ENCODE assay signal across 11 cellular contexts in genomic region chr12:3896851-3897351, GRCh38. TPM values are rescaled to one million over a fixed set of nuclear protein-coding genes. Genes with fewer than 3 reads are reported as not detected.
DNase-seq lines count a peak whose midpoint lies in the region; ATAC-seq and TF ChIP-seq lines count a peak whose summit lies in the region.
"Had no signal": no experiment of that assay in that cellular context is flagged by ENCODE, and none has a peak within 500 bp of the region (broad histone marks: within the 10 kb centered on the region; RNA-seq: fewer than 3 reads in every experiment).

No MANE protein-coding gene starts in this region.

- no peaks in the 10 kb centered on the region for H3K36me3 ChIP-seq in transverse colon
- H3K36me3 ChIP-seq: cardiac muscle cell had no signal

- H3K9me3 ChIP-seq in transverse colon: no peaks in the 10 kb centered on the region

- no peak for TF ChIP-seq CTCF in transverse colon (IDR thresholded peaks at IDR 0.05)

- in situ Hi-C loops in transverse colon (cut with MboI; ENCODE audit: low pct_ligation_motif_present in 1 of 4, low pct_unique_long_range_greater_than_20kb in 1 of 4, low sequenced_read_pairs in 3 of 4): loop anchor here in 2 of 4 donors (25.0 kb wide), 2 partner anchors 140 to 390 kb away; no protein-coding TSS in a partner anchor

- H3K4me3 Mint-ChIP-seq in activated naive CD8-positive, alpha-beta T cell: peak overlapping the region; percentile 61
- H3K4me3 Mint-ChIP-seq in activated naive CD8-positive, alpha-beta T cell treated with anti-CD3 and anti-CD28 coated beads, Interleukin-2, amount 50 U/mL, for 24 hours: no peak overlapping the region
- H3K4me3 Mint-ChIP-seq in activated T-helper 17 cell treated with anti-CD3 and anti-CD28 coated beads, Interleukin-2, amount 50 U/mL, for 72 hours: peak overlapping the region; percentile 76

- peaks cover 46% of the 10 kb centered on the region for H3K4me1 Mint-ChIP-seq in activated naive CD8-positive, alpha-beta T cell (ENCODE audit: low read depth)
- peaks cover 23% of the 10 kb centered on the region for H3K4me1 Mint-ChIP-seq in activated naive CD8-positive, alpha-beta T cell treated with anti-CD3 and anti-CD28 coated beads, Interleukin-2, amount 50 U/mL, for 24 hours
- peaks cover 29% of the 10 kb centered on the region for H3K4me1 Mint-ChIP-seq in activated T-helper 17 cell treated with anti-CD3 and anti-CD28 coated beads, Interleukin-2, amount 50 U/mL, for 72 hours

- no peaks in the 10 kb centered on the region for H3K36me3 Mint-ChIP-seq in activated naive CD8-positive, alpha-beta T cell
- no peaks in the 10 kb centered on the region for H3K36me3 Mint-ChIP-seq in activated naive CD8-positive, alpha-beta T cell treated with anti-CD3 and anti-CD28 coated beads, Interleukin-2, amount 50 U/mL, for 24 hours (ENCODE audit: low read depth)
- no peaks in the 10 kb centered on the region for H3K36me3 Mint-ChIP-seq in activated T-helper 17 cell treated with anti-CD3 and anti-CD28 coated beads, Interleukin-2, amount 50 U/mL, for 72 hours (ENCODE audit: low read depth)

- H3K27me3 Mint-ChIP-seq in activated naive CD8-positive, alpha-beta T cell: no peaks in the 10 kb centered on the region
- no peaks in the 10 kb centered on the region for H3K27me3 Mint-ChIP-seq in activated naive CD8-positive, alpha-beta T cell treated with anti-CD3 and anti-CD28 coated beads, Interleukin-2, amount 50 U/mL, for 24 hours
- no peaks in the 10 kb centered on the region for H3K27me3 Mint-ChIP-seq in activated T-helper 17 cell treated with anti-CD3 and anti-CD28 coated beads, Interleukin-2, amount 50 U/mL, for 72 hours

- H3K27ac Mint-ChIP-seq in activated naive CD8-positive, alpha-beta T cell: peak overlapping the region; percentile 92
- no peak overlapping the region for H3K27ac Mint-ChIP-seq in activated naive CD8-positive, alpha-beta T cell treated with anti-CD3 and anti-CD28 coated beads, Interleukin-2, amount 50 U/mL, for 24 hours
- H3K27ac Mint-ChIP-seq in activated T-helper 17 cell treated with anti-CD3 and anti-CD28 coated beads, Interleukin-2, amount 50 U/mL, for 72 hours: peak overlapping the region; percentile 81

- 67 to 80% methylated on average over 1 of the region's 1 CpG for WGBS in transverse colon (ENCODE audit: low coverage in 1 of 2), 2 donors

- intact Hi-C loops in transverse colon (cut with DNase I; ENCODE audit: low total_unique reads): no loop called here

- no peak overlapping the region for H3K4me3 ChIP-seq in transverse colon
- H3K4me3 ChIP-seq: cardiac muscle cell had no signal

- TF ChIP-seq POLR2A in transverse colon (IDR thresholded peaks at IDR 0.05): no peak

- no peaks in the 10 kb centered on the region for H3K9me3 Mint-ChIP-seq in activated naive CD8-positive, alpha-beta T cell (ENCODE audit: low read depth)
- H3K9me3 Mint-ChIP-seq in activated naive CD8-positive, alpha-beta T cell treated with anti-CD3 and anti-CD28 coated beads, Interleukin-2, amount 50 U/mL, for 24 hours: no peaks in the 10 kb centered on the region
- no peaks in the 10 kb centered on the region for H3K9me3 Mint-ChIP-seq in activated T-helper 17 cell treated with anti-CD3 and anti-CD28 coated beads, Interleukin-2, amount 50 U/mL, for 72 hours

- peak overlapping the region; percentile 20 to 64 (median 56) for H3K27ac ChIP-seq in transverse colon
- H3K27ac ChIP-seq: cardiac muscle cell had no signal

- ATAC-seq in activated naive CD8-positive, alpha-beta T cell treated with anti-CD3 and anti-CD28 coated beads, Interleukin-2, amount 50 U/mL, for 24 hours: no peak
- ATAC-seq in activated T-helper 17 cell treated with anti-CD3 and anti-CD28 coated beads, Interleukin-2, amount 50 U/mL, for 72 hours (replicated peaks): peak; percentile 30
- no peak for ATAC-seq in HG03469 (IDR thresholded peaks at IDR 0.05; ENCODE audit: unreplicated experiment)

- DNase-seq in activated naive CD8-positive, alpha-beta T cell treated with anti-CD3 and anti-CD28 coated beads, Interleukin-2, amount 50 U/mL, for 24 hours: no peak
- DNase-seq in iris pigment epithelial cell (ENCODE audit: low read depth): peak; percentile 70
- DNase-seq in transverse colon: no peak
- no peak for DNase-seq in epidermal melanocyte (ENCODE audit: insufficient read length, low spot score)
- no peak for DNase-seq in T-helper 9 cell
- DNase-seq: H7, NCI-H446 treated with DMSO at 0.1 percent for 48 hours had no signal

- H3K4me1 ChIP-seq in transverse colon: no peaks in the 10 kb centered on the region

- no peak for TF ChIP-seq EP300 in transverse colon (IDR thresholded peaks at IDR 0.05; ENCODE audit: low read depth)

- H3K27me3 ChIP-seq in transverse colon: no peaks in the 10 kb centered on the region
- H3K27me3 ChIP-seq: cardiac muscle cell had no signal

RNA-seq across cellular contexts. Expression of gene PARP11, which starts 23.7 kb away (rescaled TPM):
- 10 to 100 TPM; 17.4 to 18.6 TPM for total RNA-seq in activated T-helper 17 cell treated with anti-CD3 and anti-CD28 coated beads, Interleukin-2, amount 50 U/mL, for 72 hours
- total RNA-seq in transverse colon: 1 to 10 TPM; 4.5 to 6.2 (median 5.0) TPM
